ENCODE assay signal across 22 cellular contexts in genomic region chr5:69000216-69000615, GRCh38.
"Had no signal": no experiment of that assay in that cellular context is flagged by ENCODE, and none has a peak within 500 bp of the region (broad histone marks: within the 10 kb centered on the region; RNA-seq: fewer than 3 reads in every experiment).

No MANE protein-coding gene starts in this region.

- H3K27ac ChIP-seq: colonic mucosa, epithelial cell of prostate, esophagus muscularis mucosa, esophagus squamous epithelium, foreskin keratinocyte, gastrocnemius medialis, gastroesophageal sphincter, heart left ventricle, heart right ventricle had no signal

- H3K9me3 ChIP-seq: colonic mucosa, esophagus muscularis mucosa, esophagus squamous epithelium, gastrocnemius medialis, gastroesophageal sphincter, heart left ventricle, heart right ventricle had no signal

- H3K4me1 ChIP-seq: colonic mucosa, esophagus muscularis mucosa, gastrocnemius medialis, gastroesophageal sphincter, heart left ventricle, heart right ventricle had no signal

- H3K27ac Mint-ChIP-seq: dendritic cell treated with granulocyte-macrophage colony-stimulating factor and Interleukin-4, amounts not matched to agents 40 ng/mL and 50 ng/mL, for 4 days; effector memory CD8-positive, alpha-beta T cell; endodermal cell had no signal

- H3K4me3 Mint-ChIP-seq: dendritic cell treated with granulocyte-macrophage colony-stimulating factor and Interleukin-4, amounts not matched to agents 40 ng/mL and 50 ng/mL, for 4 days; effector memory CD8-positive, alpha-beta T cell; endodermal cell had no signal

- H3K4me3 ChIP-seq: colonic mucosa, dorsolateral prefrontal cortex, esophagus muscularis mucosa, esophagus squamous epithelium, gastrocnemius medialis, gastroesophageal sphincter, heart left ventricle, heart right ventricle had no signal

- H3K9me3 Mint-ChIP-seq: dendritic cell treated with granulocyte-macrophage colony-stimulating factor and Interleukin-4, amounts not matched to agents 40 ng/mL and 50 ng/mL, for 4 days; effector memory CD8-positive, alpha-beta T cell; endodermal cell had no signal

- H3K36me3 ChIP-seq: colonic mucosa, esophagus muscularis mucosa, esophagus squamous epithelium, gastrocnemius medialis, gastroesophageal sphincter, heart left ventricle, heart right ventricle had no signal

- H3K27me3 Mint-ChIP-seq: dendritic cell treated with granulocyte-macrophage colony-stimulating factor and Interleukin-4, amounts not matched to agents 40 ng/mL and 50 ng/mL, for 4 days had no signal

- H3K4me1 Mint-ChIP-seq: endodermal cell had no signal

- H3K27me3 ChIP-seq: colonic mucosa, dorsolateral prefrontal cortex, esophagus muscularis mucosa, esophagus squamous epithelium, foreskin keratinocyte, gastrocnemius medialis, gastroesophageal sphincter, heart left ventricle, heart right ventricle had no signal

- ATAC-seq: effector memory CD8-positive, alpha-beta T cell; foreskin keratinocyte; gastrocnemius medialis; gastroesophageal sphincter; heart left ventricle; heart right ventricle had no signal

- DNase-seq: colonic mucosa; cortex of kidney; dermis blood vessel endothelial cell; dorsolateral prefrontal cortex; effector CD4-positive, alpha-beta T cell; effector CD8-positive, alpha-beta T cell; effector memory CD8-positive, alpha-beta T cell; endodermal cell; erythroblast; esophagus squamous epithelium; foreskin fibroblast; foreskin keratinocyte; foreskin melanocyte; gastrocnemius medialis; glutamatergic neuron; head of caudate nucleus; heart left ventricle; heart right ventricle had no signal
